In the genomic region with DNA sequence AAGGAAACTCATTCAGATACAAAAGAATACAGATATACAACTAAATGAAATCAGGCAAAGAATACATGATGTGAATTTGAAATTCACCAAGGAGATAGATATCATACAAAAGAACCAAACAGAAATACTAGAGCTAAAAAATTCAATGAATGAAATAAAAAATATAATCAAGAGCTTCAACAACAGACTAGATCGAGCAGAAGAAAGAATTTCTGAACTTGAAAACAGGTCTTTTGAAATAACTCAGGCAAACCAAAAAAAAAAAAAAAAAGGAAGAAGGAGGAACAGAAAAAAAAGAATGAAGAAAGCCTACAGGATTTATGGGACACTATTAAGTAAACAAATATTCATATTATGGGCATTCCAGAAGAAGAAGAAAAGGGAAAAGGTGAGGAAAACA, we compare ENCODE assay signal across 24 cellular contexts.
"Had no signal": no experiment of that assay in that cellular context is flagged by ENCODE, and none has a peak within 500 bp of the region (broad histone marks: within the 10 kb centered on the region; RNA-seq: fewer than 3 reads in every experiment).

No MANE protein-coding gene starts in this region.

- FAIRE-seq: bronchial epithelial cell, colon, TTC549 had no signal

- H3K27ac Mint-ChIP-seq: activated naive CD4-positive, alpha-beta T cell treated with anti-CD3 and anti-CD28 coated beads, Interleukin-2, amount 50 U/mL, for 72 hours; activated T-cell treated with anti-CD3 and anti-CD28 coated beads, Interleukin-2, amount 50 U/mL, for 72 hours; mesothelial cell of epicardium had no signal

- H3K4me1 ChIP-seq: right atrium auricular region, tibial nerve had no signal

- DNase-seq: activated CD4-positive, alpha-beta T cell treated with anti-CD3 and anti-CD28 coated beads for 4 hours; activated CD4-positive, alpha-beta T cell treated with anti-CD3 and anti-CD28 coated beads, Interleukin-2, amount 50 U/mL, for 4 hours; activated naive CD4-positive, alpha-beta T cell; activated T-cell treated with anti-CD3 and anti-CD28 coated beads for 4 hours; activated T-cell treated with anti-CD3 and anti-CD28 coated beads, Interleukin-2, amount 50 U/mL, for 72 hours; dermis blood vessel endothelial cell; effector CD8-positive, alpha-beta T cell; head of caudate nucleus; hippocampal formation; left colon; naive B cell; ovary; stimulated activated CD4-positive, alpha-beta T cell treated with anti-CD3 and anti-CD28 coated beads, Interleukin-15, amount 100 ng/mL, for 24 hours; stimulated activated CD4-positive, alpha-beta T cell treated with anti-CD3 and anti-CD28 coated beads, Interleukin-2, amount 100 ng/mL, for 24 hours; stimulated activated naive CD4-positive, alpha-beta T cell; T-helper 9 cell had no signal

- H3K27me3 ChIP-seq: ovary, right atrium auricular region, tibial nerve had no signal

- H3K4me3 Mint-ChIP-seq: activated T-cell treated with anti-CD3 and anti-CD28 coated beads, Interleukin-2, amount 50 U/mL, for 72 hours; mesothelial cell of epicardium; naive B cell had no signal

- H3K27ac ChIP-seq: ovary, right atrium auricular region, tibial nerve, VCaP had no signal

- H3K4me3 ChIP-seq: ovary, right atrium auricular region, tibial nerve had no signal

- H3K36me3 ChIP-seq: ovary had no signal

- ATAC-seq: activated naive CD4-positive, alpha-beta T cell treated with anti-CD3 and anti-CD28 coated beads, Interleukin-2, amount 50 U/mL, for 72 hours; activated T-cell treated with anti-CD3 and anti-CD28 coated beads, Interleukin-2, amount 50 U/mL, for 72 hours; left colon had no signal

- H3K27me3 Mint-ChIP-seq: naive B cell had no signal

- H3K4me1 Mint-ChIP-seq: mesothelial cell of epicardium had no signal
